In the genomic region with DNA sequence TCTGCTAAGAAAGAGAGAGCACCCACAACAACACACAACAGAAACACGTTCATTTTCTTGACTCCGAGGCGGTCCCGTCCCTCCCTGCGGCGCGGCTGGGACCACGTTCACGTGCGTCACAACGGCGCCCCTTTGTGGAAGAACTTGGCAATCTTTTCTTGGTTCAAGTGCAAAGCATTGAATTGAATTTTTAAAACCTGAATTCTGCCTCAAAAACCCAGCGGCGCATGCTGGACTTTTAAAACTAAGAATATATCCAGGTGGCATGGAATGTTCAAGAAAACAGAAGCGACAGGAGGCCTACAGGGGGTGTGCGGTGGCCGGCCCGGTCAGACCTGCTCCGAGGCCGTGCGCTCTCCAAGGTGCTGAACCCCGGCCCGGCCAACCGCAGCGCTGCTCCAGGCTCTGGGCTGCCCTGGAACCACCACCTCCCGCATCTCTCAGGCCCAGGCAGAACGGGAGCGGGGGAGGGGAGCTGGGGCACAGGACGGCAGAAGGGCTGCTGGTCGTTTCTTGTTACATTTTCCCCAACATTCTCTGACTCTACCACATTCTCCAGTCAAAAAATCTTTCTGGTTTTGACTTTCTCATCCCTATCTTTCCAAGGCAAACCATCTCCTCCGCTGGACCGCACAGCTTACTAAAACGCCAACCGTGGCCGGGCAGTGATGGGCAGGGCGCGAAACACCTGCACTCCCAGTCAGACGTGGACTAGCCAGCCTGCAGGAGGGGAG, we compare ENCODE assay signal across 7 cellular contexts. TPM values are rescaled to one million over a fixed set of nuclear protein-coding genes. Genes with fewer than 3 reads are reported as not detected.
DNase-seq lines count a peak whose midpoint lies in the region; ATAC-seq and TF ChIP-seq lines count a peak whose summit lies in the region.

No MANE protein-coding gene starts in this region.

- peaks cover 10% of the 10 kb centered on the region for H3K36me3 Mint-ChIP-seq in activated CD8-positive, alpha-beta T cell treated with anti-CD3 and anti-CD28 coated beads, Interleukin-2, amount 10 ng/mL, durations not matched to agents 7 days and 5 days (ENCODE audit: low read depth)

- CTCF ChIA-PET in activated CD8-positive, alpha-beta T cell treated with anti-CD3 and anti-CD28 coated beads, Interleukin-2, amount 10 ng/mL, durations not matched to agents 7 days and 5 days (lab: Charles Lee): interaction anchor here (0.7 to 3.0 kb wide), 4 partner anchors 48 to 173 kb away, joined by 3 to 19 read pairs (median 7); a partner anchor contains a TSS

- in situ Hi-C loops in GM13977 (cut with MboI; ENCODE audit: low pct_unique_long_range_greater_than_20kb, low sequenced_read_pairs, unreplicated experiment): no loop called here

- no peaks in the 10 kb centered on the region for H3K9me3 Mint-ChIP-seq in activated CD8-positive, alpha-beta T cell treated with anti-CD3 and anti-CD28 coated beads, Interleukin-2, amount 10 ng/mL, durations not matched to agents 7 days and 5 days (ENCODE audit: insufficient read depth)

- TF ChIP-seq CTCF in GM13977 (IDR thresholded peaks at IDR 0.05; ENCODE audit: extremely low read depth, insufficient read depth, missing control alignments): peak; percentile 73

- POLR2A ChIA-PET in activated CD8-positive, alpha-beta T cell treated with anti-CD3 and anti-CD28 coated beads, Interleukin-2, amount 10 ng/mL, durations not matched to agents 7 days and 5 days (lab: Charles Lee): interaction anchor here (0.5 to 0.8 kb wide), 2 partner anchors 25 to 62 kb away, joined by 3 to 5 read pairs; no protein-coding TSS in a partner anchor

- no peak overlapping the region for H3K27ac Mint-ChIP-seq in activated CD8-positive, alpha-beta T cell treated with anti-CD3 and anti-CD28 coated beads, Interleukin-2, amount 10 ng/mL, durations not matched to agents 7 days and 5 days

- no peak overlapping the region for H3K4me3 Mint-ChIP-seq in activated CD8-positive, alpha-beta T cell treated with anti-CD3 and anti-CD28 coated beads, Interleukin-2, amount 10 ng/mL, durations not matched to agents 7 days and 5 days

- no peaks in the 10 kb centered on the region for H3K27me3 Mint-ChIP-seq in activated CD8-positive, alpha-beta T cell treated with anti-CD3 and anti-CD28 coated beads, Interleukin-2, amount 10 ng/mL, durations not matched to agents 7 days and 5 days (ENCODE audit: low read depth)

- H3K4me1 Mint-ChIP-seq in activated CD8-positive, alpha-beta T cell treated with anti-CD3 and anti-CD28 coated beads, Interleukin-2, amount 10 ng/mL, durations not matched to agents 7 days and 5 days (ENCODE audit: low read depth): peaks cover 19% of the 10 kb centered on the region

- peak; percentile 32 for ATAC-seq in activated CD8-positive, alpha-beta T cell treated with anti-CD3 and anti-CD28 coated beads, Interleukin-2, amount 10 ng/mL, durations not matched to agents 7 days and 5 days
- no peak for ATAC-seq in HG02798 (IDR thresholded peaks at IDR 0.05; ENCODE audit: poor library complexity, unreplicated experiment)

- DNase-seq in GM13977 (ENCODE audit: low spot score): peak; percentile 81
- peak; percentile 58 for DNase-seq in NCI-H460 (ENCODE audit: extremely low read depth, low read depth)
- peak; percentile 84 for DNase-seq in activated CD8-positive, alpha-beta T cell treated with anti-CD3 and anti-CD28 coated beads, Interleukin-2, amount 10 ng/mL, durations not matched to agents 7 days and 5 days
- peak; percentile 93 for DNase-seq in ecto neural progenitor cell (ENCODE audit: low spot score)
- peak; percentile 69 for DNase-seq in medulla oblongata (ENCODE audit: extremely low spot score)
- peak; percentile 31 to 49 for DNase-seq in stimulated activated CD8-positive, alpha-beta memory T cell treated with anti-CD3 and anti-CD28 coated beads, Interleukin-15, amount 100 ng/mL, for 4 hours (ENCODE audit: low read depth in 2 of 2)

RNA-seq across cellular contexts. Expression of a gene that starts 3.4 kb away (rescaled TPM):
- total RNA-seq in NCI-H460 (2014; rRNA removed; shearing (Covaris generic)): 8.8 and 14.1 TPM in 2 replicates
- 77.3 and 84.6 TPM in 2 replicates for polyA plus RNA-seq in NCI-H460 (2014; cell fraction: nucleus; rRNA removed)
- total RNA-seq in activated CD8-positive, alpha-beta T cell treated with anti-CD3 and anti-CD28 coated beads, Interleukin-2, amount 10 ng/mL, durations not matched to agents 7 days and 5 days: 10 to 100 TPM; 47.6 to 53.6 TPM

RNA-seq across cellular contexts. Expression of a gene that starts 3.7 kb away (rescaled TPM):
- 30.8 and 31.7 TPM in 2 replicates for total RNA-seq in NCI-H460 (2014; rRNA removed; shearing (Covaris generic))
- polyA plus RNA-seq in NCI-H460 (2014; cell fraction: nucleus; rRNA removed): 57.9 and 62.1 TPM in 2 replicates
- 10 to 100 TPM; 25.2 to 28.0 TPM for total RNA-seq in activated CD8-positive, alpha-beta T cell treated with anti-CD3 and anti-CD28 coated beads, Interleukin-2, amount 10 ng/mL, durations not matched to agents 7 days and 5 days

RNA-seq across cellular contexts. Expression of a gene that starts 35.8 kb away (rescaled TPM):
- 39.5 TPM in 2 replicates for total RNA-seq in NCI-H460 (2014; rRNA removed; shearing (Covaris generic))
- 123 and 157 TPM in 2 replicates for polyA plus RNA-seq in NCI-H460 (2014; cell fraction: nucleus; rRNA removed)
- total RNA-seq in activated CD8-positive, alpha-beta T cell treated with anti-CD3 and anti-CD28 coated beads, Interleukin-2, amount 10 ng/mL, durations not matched to agents 7 days and 5 days: 100 to 1,000 TPM; 220 to 247 TPM

RNA-seq across cellular contexts. Expression of a gene that starts 43.1 kb away (rescaled TPM):
- total RNA-seq in NCI-H460 (2014; rRNA removed; shearing (Covaris generic)): not detected in 2 replicates
- polyA plus RNA-seq in NCI-H460 (2014; cell fraction: nucleus; rRNA removed): not detected in 2 replicates
- total RNA-seq in activated CD8-positive, alpha-beta T cell treated with anti-CD3 and anti-CD28 coated beads, Interleukin-2, amount 10 ng/mL, durations not matched to agents 7 days and 5 days: not detected

RNA-seq across cellular contexts. Expression of a gene that starts 43.8 kb away (rescaled TPM):
- total RNA-seq in NCI-H460 (2014; rRNA removed; shearing (Covaris generic)): 26.6 and 37.7 TPM in 2 replicates
- 39.3 and 56.5 TPM in 2 replicates for polyA plus RNA-seq in NCI-H460 (2014; cell fraction: nucleus; rRNA removed)
- total RNA-seq in activated CD8-positive, alpha-beta T cell treated with anti-CD3 and anti-CD28 coated beads, Interleukin-2, amount 10 ng/mL, durations not matched to agents 7 days and 5 days: 100 to 1,000 TPM; 112 to 114 TPM

Comparison
In these comparisons a context has a peak if more than half of its experiments do, and no peak if none do; other contexts are left out.
1. DNase-seq: peak in every context shown above with its lines; median percentile 93 in ecto neural progenitor cell; 84 in activated CD8-positive, alpha-beta T cell treated with anti-CD3 and anti-CD28 coated beads, Interleukin-2, amount 10 ng/mL, durations not matched to agents 7 days and 5 days; 81 in GM13977; 69 in medulla oblongata; 58 in NCI-H460; 40 in stimulated activated CD8-positive, alpha-beta memory T cell treated with anti-CD3 and anti-CD28 coated beads, Interleukin-15, amount 100 ng/mL, for 4 hours.